Comparison of ENCODE assay signal across 23 cellular contexts in the genomic region with DNA sequence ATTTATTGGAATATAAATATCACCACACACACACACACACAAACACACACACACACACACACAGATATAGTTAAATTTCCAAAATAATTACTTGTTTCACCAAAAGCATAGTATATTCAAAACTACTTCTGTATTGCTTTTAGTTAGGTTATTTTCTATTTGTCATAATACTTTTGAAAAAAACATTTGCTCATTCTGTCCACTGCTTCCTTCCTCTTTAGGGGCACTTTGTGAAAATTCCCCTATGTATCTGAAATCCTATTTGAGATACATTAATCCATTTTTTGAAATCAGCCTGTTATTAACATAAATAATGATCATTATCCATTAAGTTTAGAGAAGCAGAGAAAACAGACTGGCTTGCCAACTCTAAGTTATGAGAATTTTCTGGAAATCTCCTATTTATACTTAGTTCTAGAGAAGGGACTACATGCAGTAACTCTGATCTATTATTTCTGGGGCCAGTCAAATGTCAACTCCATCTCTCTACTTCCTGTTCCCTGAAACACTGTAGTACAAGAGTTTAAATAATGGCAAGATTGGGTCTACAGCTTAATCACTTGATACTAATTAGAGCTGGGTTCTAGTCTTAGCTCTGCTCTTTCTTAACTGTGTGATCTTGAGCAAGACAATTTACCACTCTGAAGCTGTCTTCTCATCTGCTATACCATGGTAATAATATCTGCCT. TPM values are rescaled to one million over a fixed set of nuclear protein-coding genes. Genes with fewer than 3 reads are reported as not detected.
DNase-seq lines count a peak whose midpoint lies in the region; ATAC-seq and TF ChIP-seq lines count a peak whose summit lies in the region.
"Had no signal": no experiment of that assay in that cellular context is flagged by ENCODE, and none has a peak within 500 bp of the region (broad histone marks: within the 10 kb centered on the region; RNA-seq: fewer than 3 reads in every experiment).

No MANE protein-coding gene starts in this region.

- H2BK5ac ChIP-seq in H9 (ENCODE audit: insufficient read length, low read length) = no peak overlapping the region

- H3K9me3 Mint-ChIP-seq in activated CD4-positive, alpha-beta T cell treated with anti-CD3 and anti-CD28 coated beads for 36 hours (ENCODE audit: low read depth) = peaks cover 4% of the 10 kb centered on the region
- H3K9me3 Mint-ChIP-seq in activated naive CD8-positive, alpha-beta T cell (ENCODE audit: low read depth) = no peaks in the 10 kb centered on the region
- H3K9me3 Mint-ChIP-seq in natural killer cell (no peaks in the 10 kb centered on the region), H9 (peaks cover 42 to 47% of the 10 kb centered on the region in 2 experiments)

- peaks cover 44% of the 10 kb centered on the region for H3K4me1 Mint-ChIP-seq in activated CD4-positive, alpha-beta T cell treated with anti-CD3 and anti-CD28 coated beads for 36 hours
- peaks cover 55% of the 10 kb centered on the region for H3K4me1 Mint-ChIP-seq in activated naive CD8-positive, alpha-beta T cell (ENCODE audit: low read depth)
- H3K4me1 Mint-ChIP-seq in natural killer cell (peaks cover 9 to 12% of the 10 kb centered on the region in 2 donors), H9 (no peaks in the 10 kb centered on the region)

- no peaks in the 10 kb centered on the region for H4K20me1 ChIP-seq in H9 (ENCODE audit: control insufficient read depth, insufficient read depth, insufficient read length)
- H4K20me1 ChIP-seq: BLaER1 had no signal

- no peak overlapping the region for H4K91ac ChIP-seq in H9 (ENCODE audit: insufficient read length, low read depth, low read length)

- peak overlapping the region; percentile 42 for H3K27ac Mint-ChIP-seq in activated CD4-positive, alpha-beta T cell treated with anti-CD3 and anti-CD28 coated beads for 36 hours
- H3K27ac Mint-ChIP-seq in activated naive CD8-positive, alpha-beta T cell = peak overlapping the region; percentile 73
- H3K27ac Mint-ChIP-seq in natural killer cell (peak overlapping the region; percentile 53 to 82), H9 (no peak overlapping the region)

- no peak overlapping the region for H3K14ac ChIP-seq in H9 (ENCODE audit: insufficient read depth, low read length)

- H3K4ac ChIP-seq in H9 (ENCODE audit: low read depth, low read length) = no peak overlapping the region

- H4K8ac ChIP-seq in H9 (replicated peaks; ENCODE audit: insufficient read length, low read depth, low read length) = no peak overlapping the region

- POLR2A ChIA-PET in activated CD4-positive, alpha-beta T cell treated with anti-CD3 and anti-CD28 coated beads for 36 hours (lab: Charles Lee) = no interaction called here

- H3K4me2 ChIP-seq in H9 (ENCODE audit: insufficient read depth, insufficient read length, low read length) = no peak overlapping the region
- H3K4me2 ChIP-seq: BLaER1 had no signal

- peaks cover 5% of the 10 kb centered on the region for H3K9me3 ChIP-seq in H9 (ENCODE audit: control insufficient read depth, low read depth, low read length)
- H3K9me3 ChIP-seq: BLaER1, heart right ventricle, suprapubic skin had no signal

- H2AK5ac ChIP-seq in H9 (ENCODE audit: insufficient read length, low read length) = no peak overlapping the region

- no peak overlapping the region for H3K9ac ChIP-seq in H9 (ENCODE audit: extremely low read depth, insufficient read length, low read length)
- H3K9ac ChIP-seq: BLaER1, GM23248 had no signal

- H3K4me3 Mint-ChIP-seq in activated CD4-positive, alpha-beta T cell treated with anti-CD3 and anti-CD28 coated beads for 36 hours = no peak overlapping the region
- peak overlapping the region; percentile 12 for H3K4me3 Mint-ChIP-seq in activated naive CD8-positive, alpha-beta T cell
- no peak overlapping the region for H3K4me3 Mint-ChIP-seq in natural killer cell
- H3K4me3 Mint-ChIP-seq in H9 = no peak overlapping the region

- intact Hi-C loops in activated CD4-positive, alpha-beta T cell treated with anti-CD3 and anti-CD28 coated beads for 36 hours (cut with DNase I, micrococcal nuclease) = loop anchor here in 1 of 2 experiments (10.0 kb wide), 2 partner anchors 495 to 955 kb away; a partner anchor contains a TSS
- intact Hi-C loops in natural killer cell (cut with micrococcal nuclease) = loop anchor here (10.0 kb wide), 1 partner anchor 315 kb away; no protein-coding TSS in a partner anchor

- H3K79me1 ChIP-seq in H9 (ENCODE audit: insufficient read depth, low read depth, low read length, poor library complexity, severe bottlenecking) = no peaks in the 10 kb centered on the region

- ATAC-seq in activated CD4-positive, alpha-beta T cell treated with anti-CD3 and anti-CD28 coated beads for 36 hours = no peak
- peak; percentile 47 for ATAC-seq in GM18868 (IDR thresholded peaks at IDR 0.05; ENCODE audit: unreplicated experiment)
- no peak for ATAC-seq in natural killer cell
- ATAC-seq: heart right ventricle, right cardiac atrium had no signal

- no peaks in the 10 kb centered on the region for H3K79me2 ChIP-seq in H9 (ENCODE audit: insufficient read depth, low read length)

- no peak overlapping the region for H2BK20ac ChIP-seq in H9 (ENCODE audit: low read depth, low read length, poor library complexity, severe bottlenecking)

- H3K36me3 Mint-ChIP-seq in activated CD4-positive, alpha-beta T cell treated with anti-CD3 and anti-CD28 coated beads for 36 hours (ENCODE audit: low read depth) = peaks cover 4% of the 10 kb centered on the region
- no peaks in the 10 kb centered on the region for H3K36me3 Mint-ChIP-seq in activated naive CD8-positive, alpha-beta T cell
- H3K36me3 Mint-ChIP-seq in natural killer cell (no peaks in the 10 kb centered on the region), H9 (ENCODE audit: insufficient read depth in 1 of 3, low read depth in 3 of 3) (no peaks in the 10 kb centered on the region)

- no peak overlapping the region for H3T11ph ChIP-seq in H9 (ENCODE audit: low read length)

- no peak for TF ChIP-seq CTCF in natural killer cell (IDR thresholded peaks at IDR 0.05)
- TF ChIP-seq CTCF in H9 (conservative IDR thresholded peaks at IDR 0.05) = no peak

- H4K5ac ChIP-seq in H9 (ENCODE audit: insufficient read length, low read depth, low read length) = no peak overlapping the region

- H2BK15ac ChIP-seq in H9 (ENCODE audit: low read depth, low read length) = no peak overlapping the region

- no peak overlapping the region for H3K23ac ChIP-seq in H9 (ENCODE audit: insufficient read length, low read depth, low read length)

- H2BK120ac ChIP-seq in H9 (ENCODE audit: low read depth, low read length, poor library complexity, severe bottlenecking) = no peak overlapping the region

- H3K23me2 ChIP-seq in H9 (ENCODE audit: insufficient read length, low read depth, low read length, poor library complexity, severe bottlenecking) = no peaks in the 10 kb centered on the region

- CTCF ChIA-PET in activated CD4-positive, alpha-beta T cell treated with anti-CD3 and anti-CD28 coated beads for 36 hours (lab: Charles Lee) = interaction anchor here (0.6 kb wide), 1 partner anchor 8 kb away, joined by 3 read pairs; no protein-coding TSS in a partner anchor

- no peak overlapping the region for H3K56ac ChIP-seq in H9 (ENCODE audit: insufficient read length, low read depth, low read length)

- H3K27me3 Mint-ChIP-seq in activated CD4-positive, alpha-beta T cell treated with anti-CD3 and anti-CD28 coated beads for 36 hours = no peaks in the 10 kb centered on the region
- H3K27me3 Mint-ChIP-seq in activated naive CD8-positive, alpha-beta T cell = no peaks in the 10 kb centered on the region
- H3K27me3 Mint-ChIP-seq in natural killer cell (ENCODE audit: low read depth in 2 of 2) = peaks cover 0 to 10% of the 10 kb centered on the region in 2 donors
- H3K27me3 Mint-ChIP-seq in H9 (ENCODE audit: low read depth) = no peaks in the 10 kb centered on the region

- H3K27me3 ChIP-seq in H9 (ENCODE audit: insufficient read depth, low read length) = no peaks in the 10 kb centered on the region
- H3K27me3 ChIP-seq: suprapubic skin had no signal

- no peak for DNase-seq in activated CD4-positive, alpha-beta T cell treated with anti-CD3 and anti-CD28 coated beads for 36 hours
- DNase-seq in activated CD4-positive, alpha-beta T cell treated with anti-CD3 and anti-CD28 coated beads for 1 hour = no peak
- DNase-seq in natural killer cell = no peak
- DNase-seq in H9 = no peak
- DNase-seq in HPDE6-E6E7 (ENCODE audit: extremely low spot score) = no peak
- no peak for DNase-seq in NCI-H2227 (lab: John Stamatoyannopoulos, UW; ENCODE audit: unreplicated experiment)
- DNase-seq: amygdala, GM23248, heart right ventricle, KG1, MV-4-11, NCI-H1694, NCI-H748 treated with DMSO at 0.1 percent for 48 hours, right cardiac atrium, Right ventricle myocardium superior had no signal

- no peak overlapping the region for H3K18ac ChIP-seq in H9 (ENCODE audit: insufficient read length, low read depth, low read length)

- H3K4me1 ChIP-seq in H9 (ENCODE audit: insufficient read depth, low read length) = no peaks in the 10 kb centered on the region
- H3K4me1 ChIP-seq: BLaER1, heart right ventricle, suprapubic skin had no signal

- H3K27ac ChIP-seq in H9 (ENCODE audit: insufficient read length, low read depth, low read length) = no peak overlapping the region
- H3K27ac ChIP-seq: BLaER1, GM23248, suprapubic skin, VCaP had no signal

- no peak overlapping the region for H2AFZ ChIP-seq in H9 (ENCODE audit: low read length)
- H2AFZ ChIP-seq: GM23248 had no signal

- no peak overlapping the region for H2BK12ac ChIP-seq in H9 (ENCODE audit: insufficient read length, low read depth, low read length)

RNA-seq across cellular contexts. Expression of a gene that starts 54.4 kb away (rescaled TPM):
- 1 to 10 TPM; 8.5 to 9.9 TPM for total RNA-seq in activated CD4-positive, alpha-beta T cell treated with anti-CD3 and anti-CD28 coated beads for 36 hours
- 10 to 100 TPM; 39.2 to 58.2 (median 51.4) TPM for total RNA-seq in natural killer cell
- total RNA-seq in H9 (2021) = not detected in 2 replicates
- total RNA-seq: A172, dermis microvascular lymphatic vessel endothelial cell, fibroblast of villous mesenchyme, GM23248 had no signal

Comparison
In these comparisons a context has a peak if more than half of its experiments do, and no peak if none do; other contexts are left out.
1. H3K27ac Mint-ChIP-seq: peak in activated CD4-positive, alpha-beta T cell treated with anti-CD3 and anti-CD28 coated beads for 36 hours (single experiment), activated naive CD8-positive, alpha-beta T cell (single experiment) and natural killer cell (2 of 2); none in H9 (0 of 3).